9 cellular contexts compared by ENCODE assay signal in the genomic region with DNA sequence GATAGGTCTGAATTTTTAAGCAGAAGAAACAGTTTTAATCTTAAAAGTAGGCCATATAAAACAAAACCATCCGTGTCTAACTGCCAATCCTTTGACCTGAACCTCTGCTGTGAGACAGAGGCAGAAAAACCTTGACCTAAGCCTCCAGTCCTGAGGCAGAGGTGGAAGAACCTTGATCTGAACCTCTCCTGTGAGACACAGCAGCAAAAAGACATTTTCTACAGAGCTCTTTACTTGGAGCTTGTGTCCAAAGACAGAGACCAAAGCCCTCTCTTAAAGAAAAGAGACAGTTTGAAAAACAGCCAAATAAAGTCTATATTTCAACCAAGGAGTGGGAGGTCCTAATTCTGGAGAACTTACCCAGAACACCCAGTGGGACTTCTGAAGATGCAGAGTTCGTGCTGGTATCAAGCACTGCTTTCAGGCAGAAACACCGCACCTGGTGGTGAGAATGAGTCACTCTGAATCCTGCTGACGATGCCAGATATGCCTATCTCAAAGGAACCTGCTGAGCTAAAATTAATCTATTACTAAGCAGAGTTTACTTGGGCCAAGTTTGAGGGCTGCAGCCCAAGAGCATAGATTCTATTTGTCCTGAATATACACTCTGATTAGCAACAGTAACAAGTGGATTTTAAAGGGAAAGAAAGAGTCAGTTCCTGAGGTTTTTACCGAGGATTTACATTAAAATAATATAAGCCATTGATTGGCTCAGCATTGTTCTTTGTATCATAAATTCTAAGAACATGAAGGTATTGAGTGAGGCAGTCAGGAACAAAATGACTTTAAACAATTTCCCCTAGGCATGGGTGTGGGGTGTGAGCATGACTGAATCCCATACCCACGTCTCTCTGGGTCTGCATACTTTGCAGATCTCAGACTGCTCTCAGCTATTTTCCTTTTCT.
DNase-seq lines count a peak whose midpoint lies in the region; ATAC-seq, FAIRE-seq and TF ChIP-seq lines count a peak whose summit lies in the region.
"Had no signal": no experiment of that assay in that cellular context is flagged by ENCODE, and none has a peak within 500 bp of the region (broad histone marks: within the 10 kb centered on the region; RNA-seq: fewer than 3 reads in every experiment).

No MANE protein-coding gene starts in this region.

- no peak overlapping the region for H2AFZ ChIP-seq in keratinocyte (ENCODE audit: control insufficient read depth, low read length)

- no peaks in the 10 kb centered on the region for H3K79me2 ChIP-seq in keratinocyte (ENCODE audit: control insufficient read depth, insufficient read depth, low read length)

- no peaks in the 10 kb centered on the region for H3K9me3 Mint-ChIP-seq in activated naive CD8-positive, alpha-beta T cell treated with anti-CD3 and anti-CD28 coated beads, Interleukin-2, amount 50 U/mL, for 24 hours
- peaks cover 4% of the 10 kb centered on the region for H3K9me3 Mint-ChIP-seq in activated CD8-positive, alpha-beta T cell treated with anti-CD3 and anti-CD28 coated beads for 36 hours

- no peak overlapping the region for H3K4me3 ChIP-seq in keratinocyte (ENCODE audit: control insufficient read depth in 2 of 3, extremely low read depth in 1 of 3, insufficient read depth in 2 of 3, low read depth in 1 of 3, low read length in 3 of 3)

- peak; percentile 9 for DNase-seq in HT-29 (ENCODE audit: low spot score)
- peak; percentile 23 for DNase-seq in keratinocyte (ENCODE audit: low read depth, low spot score)
- no peak for DNase-seq in activated naive CD8-positive, alpha-beta T cell treated with anti-CD3 and anti-CD28 coated beads, Interleukin-2, amount 50 U/mL, for 24 hours
- no peak for DNase-seq in activated CD8-positive, alpha-beta T cell treated with anti-CD3 and anti-CD28 coated beads for 36 hours
- DNase-seq in HEK293T (ENCODE audit: extremely low spot score): no peak
- no peak for DNase-seq in effector CD4-positive, alpha-beta T cell

- intact Hi-C loops in activated CD8-positive, alpha-beta T cell treated with anti-CD3 and anti-CD28 coated beads for 36 hours (cut with micrococcal nuclease): no loop called here

- no peaks in the 10 kb centered on the region for H3K27me3 ChIP-seq in keratinocyte (ENCODE audit: control insufficient read depth, extremely low read depth, insufficient read depth, low read length)

- FAIRE-seq in keratinocyte (lab: Jason Lieb, UNC): peak; percentile 94
- FAIRE-seq: TTC549 had no signal

- H3K9ac ChIP-seq in keratinocyte (ENCODE audit: control insufficient read depth, extremely low read depth, insufficient read depth, low read length): no peak overlapping the region

- H4K20me1 ChIP-seq in keratinocyte (ENCODE audit: control insufficient read depth, extremely low read depth, insufficient read depth, low read length): no peaks in the 10 kb centered on the region

- H3K4me1 Mint-ChIP-seq in activated naive CD8-positive, alpha-beta T cell treated with anti-CD3 and anti-CD28 coated beads, Interleukin-2, amount 50 U/mL, for 24 hours: no peaks in the 10 kb centered on the region
- no peaks in the 10 kb centered on the region for H3K4me1 Mint-ChIP-seq in activated CD8-positive, alpha-beta T cell treated with anti-CD3 and anti-CD28 coated beads for 36 hours (ENCODE audit: low read depth)

- ATAC-seq in GM18505 (IDR thresholded peaks at IDR 0.05; ENCODE audit: unreplicated experiment): peak; percentile 95
- ATAC-seq in GM21723 (IDR thresholded peaks at IDR 0.05; ENCODE audit: unreplicated experiment): peak; percentile 94
- no peak for ATAC-seq in activated naive CD8-positive, alpha-beta T cell treated with anti-CD3 and anti-CD28 coated beads, Interleukin-2, amount 50 U/mL, for 24 hours
- ATAC-seq in activated CD8-positive, alpha-beta T cell treated with anti-CD3 and anti-CD28 coated beads for 36 hours: no peak

- H3K9me1 ChIP-seq in keratinocyte (ENCODE audit: control insufficient read depth, extremely low read depth, insufficient read depth, low read length): no peaks in the 10 kb centered on the region

- H3K27ac ChIP-seq in keratinocyte (ENCODE audit: control insufficient read depth, insufficient read depth, low read length): no peak overlapping the region

- H3K27ac Mint-ChIP-seq in activated naive CD8-positive, alpha-beta T cell treated with anti-CD3 and anti-CD28 coated beads, Interleukin-2, amount 50 U/mL, for 24 hours: no peak overlapping the region
- H3K27ac Mint-ChIP-seq in activated CD8-positive, alpha-beta T cell treated with anti-CD3 and anti-CD28 coated beads for 36 hours: no peak overlapping the region

- peak in 1 of 3 experiments; percentile 15 for TF ChIP-seq CTCF in keratinocyte (optimal IDR thresholded peaks at IDR 0.05 in 1 of 3, IDR thresholded peaks at IDR 0.05 in 1 of 3, conservative IDR thresholded peaks at IDR 0.05 in 1 of 3; ENCODE audit: extremely low read depth in 1 of 3, insufficient read depth in 2 of 3, low read length in 3 of 3)
- TF ChIP-seq CTCF in activated CD8-positive, alpha-beta T cell treated with anti-CD3 and anti-CD28 coated beads for 36 hours (IDR thresholded peaks at IDR 0.05): no peak

- H3K4me3 Mint-ChIP-seq in activated naive CD8-positive, alpha-beta T cell treated with anti-CD3 and anti-CD28 coated beads, Interleukin-2, amount 50 U/mL, for 24 hours: no peak overlapping the region
- no peak overlapping the region for H3K4me3 Mint-ChIP-seq in activated CD8-positive, alpha-beta T cell treated with anti-CD3 and anti-CD28 coated beads for 36 hours

- CTCF ChIA-PET in activated CD8-positive, alpha-beta T cell treated with anti-CD3 and anti-CD28 coated beads for 36 hours (lab: Charles Lee): no interaction called here
- CTCF ChIA-PET in HEK293T (lab: Yijun Ruan, JAX): interaction anchor here (0.6 kb wide), 1 partner anchor 1162 kb away, joined by 3 read pairs; no protein-coding TSS in a partner anchor

- dilution Hi-C loops in keratinocyte (cut with MboI; ENCODE audit: extremely low pct_ligation_motif_present, low sequenced_read_pairs): no loop called here

- no peak for TF ChIP-seq POLR2A in GM18505 (IDR thresholded peaks at IDR 0.05; ENCODE audit: borderline replicate concordance, extremely low read depth, insufficient read depth, insufficient read length)

- H3K4me1 ChIP-seq in keratinocyte (ENCODE audit: control insufficient read depth, extremely low read depth, insufficient read depth, low read length): peaks cover 8% of the 10 kb centered on the region

- H3K36me3 Mint-ChIP-seq in activated naive CD8-positive, alpha-beta T cell treated with anti-CD3 and anti-CD28 coated beads, Interleukin-2, amount 50 U/mL, for 24 hours (ENCODE audit: low read depth): no peaks in the 10 kb centered on the region
- no peaks in the 10 kb centered on the region for H3K36me3 Mint-ChIP-seq in activated CD8-positive, alpha-beta T cell treated with anti-CD3 and anti-CD28 coated beads for 36 hours (ENCODE audit: low read depth)

- H3K27me3 Mint-ChIP-seq in activated naive CD8-positive, alpha-beta T cell treated with anti-CD3 and anti-CD28 coated beads, Interleukin-2, amount 50 U/mL, for 24 hours: no peaks in the 10 kb centered on the region
- H3K27me3 Mint-ChIP-seq in activated CD8-positive, alpha-beta T cell treated with anti-CD3 and anti-CD28 coated beads for 36 hours: no peaks in the 10 kb centered on the region

- peak overlapping the region; percentile 29 for H3K4me2 ChIP-seq in keratinocyte (ENCODE audit: control insufficient read depth, extremely low read depth, insufficient read depth, low read depth, low read length)

- POLR2A ChIA-PET in activated CD8-positive, alpha-beta T cell treated with anti-CD3 and anti-CD28 coated beads for 36 hours (lab: Charles Lee): no interaction called here
- POLR2A ChIA-PET in HEK293T (lab: Yijun Ruan, JAX): interaction anchor here (1.3 kb wide), 1 partner anchor 10 kb away, joined by 3 read pairs; no protein-coding TSS in a partner anchor

- H3K9me3 ChIP-seq in keratinocyte (ENCODE audit: control insufficient read depth, low read depth, low read length): no peaks in the 10 kb centered on the region

- no peaks in the 10 kb centered on the region for H3K36me3 ChIP-seq in keratinocyte (ENCODE audit: control insufficient read depth in 2 of 2, extremely low read depth in 1 of 2, insufficient read depth in 2 of 2, low read length in 2 of 2)

TF ChIP-seq in HEK293T, 16 proteins besides CTCF, POLR2A, EP300 and RAD21:
- TF ChIP-seq FOXK2 (IDR thresholded peaks at IDR 0.05) (no peak), FOXA1 (IDR thresholded peaks at IDR 0.05) (no peak), CTBP1 (IDR thresholded peaks at IDR 0.05; ENCODE audit: borderline replicate concordance) (no peak), L3MBTL2 (conservative IDR thresholded peaks at IDR 0.05) (no peak), LEF1 (IDR thresholded peaks at IDR 0.05; ENCODE audit: borderline replicate concordance) (no peak), HDGF (IDR thresholded peaks at IDR 0.05; ENCODE audit: borderline replicate concordance) (no peak), SUZ12 (IDR thresholded peaks at IDR 0.05) (no peak), ARNT (IDR thresholded peaks at IDR 0.05) (no peak), SP1 (IDR thresholded peaks at IDR 0.05) (no peak), ZNF384 (IDR thresholded peaks at IDR 0.05) (no peak), BHLHE40 (IDR thresholded peaks at IDR 0.05; ENCODE audit: borderline replicate concordance) (no peak)
- TF ChIP-seq, protein P1, sequence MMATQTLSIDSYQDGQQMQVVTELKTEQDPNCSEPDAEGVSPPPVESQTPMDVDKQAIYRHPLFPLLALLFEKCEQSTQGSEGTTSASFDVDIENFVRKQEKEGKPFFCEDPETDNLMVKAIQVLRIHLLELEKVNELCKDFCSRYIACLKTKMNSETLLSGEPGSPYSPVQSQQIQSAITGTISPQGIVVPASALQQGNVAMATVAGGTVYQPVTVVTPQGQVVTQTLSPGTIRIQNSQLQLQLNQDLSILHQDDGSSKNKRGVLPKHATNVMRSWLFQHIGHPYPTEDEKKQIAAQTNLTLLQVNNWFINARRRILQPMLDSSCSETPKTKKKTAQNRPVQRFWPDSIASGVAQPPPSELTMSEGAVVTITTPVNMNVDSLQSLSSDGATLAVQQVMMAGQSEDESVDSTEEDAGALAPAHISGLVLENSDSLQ (IDR thresholded peaks at IDR 0.05): no peak

Comparison
In these comparisons a context has a peak if more than half of its experiments do, and no peak if none do; other contexts are left out.
1. ATAC-seq: peak in GM18505 (single experiment) and GM21723 (single experiment); none in activated naive CD8-positive, alpha-beta T cell treated with anti-CD3 and anti-CD28 coated beads, Interleukin-2, amount 50 U/mL, for 24 hours (single experiment) and activated CD8-positive, alpha-beta T cell treated with anti-CD3 and anti-CD28 coated beads for 36 hours (single experiment).
2. DNase-seq: peak in HT-29 (single experiment) and keratinocyte (single experiment); none in activated naive CD8-positive, alpha-beta T cell treated with anti-CD3 and anti-CD28 coated beads, Interleukin-2, amount 50 U/mL, for 24 hours (single experiment), activated CD8-positive, alpha-beta T cell treated with anti-CD3 and anti-CD28 coated beads for 36 hours (single experiment), HEK293T (single experiment) and effector CD4-positive, alpha-beta T cell (single experiment).